Comparison of ENCODE assay signal across 19 cellular contexts in genomic region chr11:86623736-86624135, GRCh38. TPM values are rescaled to one million over a fixed set of nuclear protein-coding genes. Genes with fewer than 3 reads are reported as not detected.
DNase-seq lines count a peak whose midpoint lies in the region; FAIRE-seq and TF ChIP-seq lines count a peak whose summit lies in the region.
"Had no signal": no experiment of that assay in that cellular context is flagged by ENCODE, and none has a peak within 500 bp of the region (broad histone marks: within the 10 kb centered on the region; RNA-seq: fewer than 3 reads in every experiment).

No MANE protein-coding gene starts in this region.

- H2AFZ ChIP-seq in mammary epithelial cell (ENCODE audit: low read depth, low read length) (no peak overlapping the region), astrocyte (ENCODE audit: low read depth, low read length) (no peak overlapping the region), keratinocyte (ENCODE audit: control insufficient read depth, low read length) (no peak overlapping the region)

- H3K79me2 ChIP-seq in mammary epithelial cell (ENCODE audit: insufficient read depth, low read length): no peaks in the 10 kb centered on the region
- H3K79me2 ChIP-seq in astrocyte (ENCODE audit: insufficient read depth, low read length): no peaks in the 10 kb centered on the region
- H3K79me2 ChIP-seq in keratinocyte (ENCODE audit: control insufficient read depth, insufficient read depth, low read length): peaks cover 7% of the 10 kb centered on the region

- 90% methylated on average over 4 of the region's 4 CpGs for WGBS in mammary epithelial cell (ENCODE audit: low coverage, missing lambda C conversion rate)
- WGBS in testis, 2 donors: 89 to 90% methylated on average over 4 of the region's 4 CpGs

- no peaks in the 10 kb centered on the region for H3K9me1 ChIP-seq in keratinocyte (ENCODE audit: control insufficient read depth, extremely low read depth, insufficient read depth, low read length)

- H3K36me3 Mint-ChIP-seq in MCF 10A (ENCODE audit: insufficient read depth, unreplicated experiment) (no peaks in the 10 kb centered on the region), astrocyte (ENCODE audit: low read depth, unreplicated experiment) (peaks cover 12% of the 10 kb centered on the region)
- H3K36me3 Mint-ChIP-seq: CD8-positive, alpha-beta T cell; IgD-negative memory B cell had no signal

- peak overlapping the region; percentile 88 for H3K27ac ChIP-seq in mammary epithelial cell (ENCODE audit: insufficient read depth, low read depth, low read length)
- H3K27ac ChIP-seq in astrocyte (ENCODE audit: low read depth, low read length): peak overlapping the region; percentile 57
- H3K27ac ChIP-seq in keratinocyte (ENCODE audit: control insufficient read depth, insufficient read depth, low read length): peak overlapping the region; percentile 83
- H3K27ac ChIP-seq in testis: peak overlapping the region; percentile 10 to 54

- DNase-seq in mammary epithelial cell (no peak), MCF 10A (ENCODE audit: unreplicated experiment) (no peak), astrocyte (ENCODE audit: low read depth) (no peak), keratinocyte (ENCODE audit: low read depth, low spot score) (no peak), testis (no peak), islet precursor cell (no peak), NK-92 (lab: John Stamatoyannopoulos, UW; ENCODE audit: unreplicated experiment) (no peak), Kasumi-1 (lab: John Stamatoyannopoulos, UW) (no peak)
- DNase-seq: 8988T; CD8-positive, alpha-beta T cell; DND-41; NCI-H1930; NCI-H748 treated with DMSO at 0.1 percent for 48 hours; Right ventricle myocardium superior had no signal

- no peaks in the 10 kb centered on the region for H4K20me1 ChIP-seq in mammary epithelial cell (ENCODE audit: insufficient read depth, low read length)
- H4K20me1 ChIP-seq in astrocyte (ENCODE audit: insufficient read depth, low read length): no peaks in the 10 kb centered on the region
- no peaks in the 10 kb centered on the region for H4K20me1 ChIP-seq in keratinocyte (ENCODE audit: control insufficient read depth, extremely low read depth, insufficient read depth, low read length)

- no peak overlapping the region for H3K27ac Mint-ChIP-seq in MCF 10A (ENCODE audit: low read depth, unreplicated experiment)
- H3K27ac Mint-ChIP-seq in astrocyte (ENCODE audit: unreplicated experiment): peak overlapping the region; percentile 91
- H3K27ac Mint-ChIP-seq: CD8-positive, alpha-beta T cell; IgD-negative memory B cell had no signal

- peak overlapping the region; percentile 51 for H3K9ac ChIP-seq in mammary epithelial cell (ENCODE audit: insufficient read depth, low read length)
- H3K9ac ChIP-seq in astrocyte (ENCODE audit: low read length): peak overlapping the region; percentile 37
- peak overlapping the region; percentile 60 for H3K9ac ChIP-seq in keratinocyte (ENCODE audit: control insufficient read depth, extremely low read depth, insufficient read depth, low read length)

- TF ChIP-seq POLR2A in testis (IDR thresholded peaks at IDR 0.05): no peak

- TF ChIP-seq CTCF in mammary epithelial cell (conservative IDR thresholded peaks at IDR 0.05 in 1 of 2, IDR thresholded peaks at IDR 0.05 in 1 of 2; ENCODE audit: extremely low read depth in 1 of 2, insufficient read depth in 1 of 2, low read depth in 1 of 2, low read length in 2 of 2): no peak
- TF ChIP-seq CTCF in MCF 10A (IDR thresholded peaks at IDR 0.05; ENCODE audit: unreplicated experiment): no peak
- TF ChIP-seq CTCF in astrocyte (IDR thresholded peaks at IDR 0.05; ENCODE audit: insufficient read depth, low read depth, low read length): no peak
- no peak for TF ChIP-seq CTCF in keratinocyte (optimal IDR thresholded peaks at IDR 0.05 in 1 of 3, IDR thresholded peaks at IDR 0.05 in 1 of 3, conservative IDR thresholded peaks at IDR 0.05 in 1 of 3; ENCODE audit: extremely low read depth in 1 of 3, insufficient read depth in 2 of 3, low read length in 3 of 3)
- TF ChIP-seq CTCF in testis (IDR thresholded peaks at IDR 0.05): no peak

- CTCF ChIA-PET in mammary epithelial cell (lab: Charles Lee; ENCODE audit: low non-redundant PET): no interaction called here
- CTCF ChIA-PET in MCF 10A (lab: Yijun Ruan, JAX): interaction anchor here (0.6 to 2.0 kb wide), 3 partner anchors 9 to 41 kb away, joined by 4 to 8 read pairs (median 7); no protein-coding TSS in a partner anchor

- H3K27me3 ChIP-seq in mammary epithelial cell (ENCODE audit: insufficient read depth, low read length): no peaks in the 10 kb centered on the region
- no peaks in the 10 kb centered on the region for H3K27me3 ChIP-seq in astrocyte (ENCODE audit: insufficient read depth, low read length)
- no peaks in the 10 kb centered on the region for H3K27me3 ChIP-seq in keratinocyte (ENCODE audit: control insufficient read depth, extremely low read depth, insufficient read depth, low read length)
- no peaks in the 10 kb centered on the region for H3K27me3 ChIP-seq in testis

- H3K4me3 Mint-ChIP-seq in MCF 10A (ENCODE audit: unreplicated experiment) (no peak overlapping the region), astrocyte (ENCODE audit: unreplicated experiment) (no peak overlapping the region)
- H3K4me3 Mint-ChIP-seq: CD8-positive, alpha-beta T cell; IgD-negative memory B cell had no signal

- H3K4me1 ChIP-seq in mammary epithelial cell (ENCODE audit: insufficient read depth, low read length) (peaks cover 14% of the 10 kb centered on the region), astrocyte (ENCODE audit: insufficient read depth, low read length) (peaks cover 19% of the 10 kb centered on the region), keratinocyte (ENCODE audit: control insufficient read depth, extremely low read depth, insufficient read depth, low read length) (peaks cover 27% of the 10 kb centered on the region), testis (peaks cover 28% of the 10 kb centered on the region)
- H3K4me1 ChIP-seq: HAP-1 had no signal

- H3K4me1 Mint-ChIP-seq in MCF 10A (ENCODE audit: insufficient read depth, unreplicated experiment): peaks cover 14% of the 10 kb centered on the region
- peaks cover 16% of the 10 kb centered on the region for H3K4me1 Mint-ChIP-seq in astrocyte (ENCODE audit: low read depth, unreplicated experiment)
- H3K4me1 Mint-ChIP-seq: IgD-negative memory B cell had no signal

- H3K9me3 Mint-ChIP-seq in MCF 10A (ENCODE audit: unreplicated experiment): no peaks in the 10 kb centered on the region
- peaks cover 2% of the 10 kb centered on the region for H3K9me3 Mint-ChIP-seq in astrocyte (ENCODE audit: unreplicated experiment)

- BruUV-seq in mammary epithelial cell (replicated peaks; lab: Mats Ljungman, UMichigan) (no TSS peak), MCF 10A (replicated peaks; lab: Mats Ljungman, UMichigan) (no TSS peak)

- POLR2A ChIA-PET in MCF 10A (lab: Yijun Ruan, JAX): no interaction called here

- in situ Hi-C loops in mammary epithelial cell (cut with MboI; ENCODE audit: low sequenced_read_pairs in 2 of 2): loop anchor here in 1 of 2 donors (25.0 kb wide), 1 partner anchor 161 kb away; no protein-coding TSS in a partner anchor

- dilution Hi-C loops in mammary epithelial cell (cut with HindIII; ENCODE audit: low sequenced_read_pairs) (no loop called here), keratinocyte (cut with MboI; ENCODE audit: extremely low pct_ligation_motif_present, low sequenced_read_pairs) (no loop called here)

- H3K9me3 ChIP-seq in mammary epithelial cell (replicated peaks; ENCODE audit: insufficient read depth, low read length): no peaks in the 10 kb centered on the region
- no peaks in the 10 kb centered on the region for H3K9me3 ChIP-seq in astrocyte (ENCODE audit: insufficient read depth, low read depth, low read length)
- H3K9me3 ChIP-seq in keratinocyte (ENCODE audit: control insufficient read depth, low read depth, low read length): peaks cover 2% of the 10 kb centered on the region
- no peaks in the 10 kb centered on the region for H3K9me3 ChIP-seq in testis
- H3K9me3 ChIP-seq: HAP-1 had no signal

- H3K4me3 ChIP-seq in mammary epithelial cell (replicated peaks in 1 of 3; ENCODE audit: insufficient read depth in 1 of 3, low read depth in 2 of 3, low read length in 3 of 3) (no peak overlapping the region), astrocyte (ENCODE audit: insufficient read depth, low read depth, low read length) (no peak overlapping the region), keratinocyte (ENCODE audit: control insufficient read depth in 2 of 3, extremely low read depth in 1 of 3, insufficient read depth in 2 of 3, low read depth in 1 of 3, low read length in 3 of 3) (peak overlapping the region; percentile 36 to 59 (median 53)), testis (no peak overlapping the region)
- H3K4me3 ChIP-seq: GM12878, HAP-1 had no signal

- H3K27me3 Mint-ChIP-seq in MCF 10A (ENCODE audit: insufficient read depth, unreplicated experiment) (no peaks in the 10 kb centered on the region), astrocyte (ENCODE audit: low read depth, unreplicated experiment) (no peaks in the 10 kb centered on the region)

- no peaks in the 10 kb centered on the region for H3K36me3 ChIP-seq in mammary epithelial cell (ENCODE audit: insufficient read depth, low read length)
- no peaks in the 10 kb centered on the region for H3K36me3 ChIP-seq in astrocyte (ENCODE audit: insufficient read depth, low read length)
- H3K36me3 ChIP-seq in keratinocyte (ENCODE audit: control insufficient read depth in 2 of 2, extremely low read depth in 1 of 2, insufficient read depth in 2 of 2, low read length in 2 of 2): peaks cover 0 to 2% of the 10 kb centered on the region in 2 experiments
- H3K36me3 ChIP-seq in testis (ENCODE audit: low read depth, missing control alignments): no peaks in the 10 kb centered on the region
- H3K36me3 ChIP-seq: HAP-1 had no signal

- H3K4me2 ChIP-seq in mammary epithelial cell (ENCODE audit: insufficient read depth, low read depth, low read length): peak overlapping the region; percentile 55
- H3K4me2 ChIP-seq in astrocyte (ENCODE audit: low read length): peak overlapping the region; percentile 2
- H3K4me2 ChIP-seq in keratinocyte (ENCODE audit: control insufficient read depth, extremely low read depth, insufficient read depth, low read depth, low read length): peak overlapping the region; percentile 81

- FAIRE-seq in astrocyte (lab: Jason Lieb, UNC) (no peak), keratinocyte (lab: Jason Lieb, UNC) (peak; percentile 76)
- FAIRE-seq: D721Med, G401.6, GM12878 had no signal

- intact Hi-C loops in mammary epithelial cell (cut with micrococcal nuclease) (loop anchor here (1.0 to 5.0 kb wide), 6 partner anchors 104 to 194 kb away; no protein-coding TSS in a partner anchor), MCF 10A (cut with micrococcal nuclease) (no loop called here), testis (cut with DNase I; ENCODE audit: low total_unique reads) (no loop called here)

RNA-seq across cellular contexts. Expression of gene ME3, which starts 48.7 kb away (rescaled TPM):
- 10 to 100 TPM in 1 of 2 donors, not detected in 1; 11.2 TPM for total RNA-seq in mammary epithelial cell
- 1.4 TPM for polyA plus RNA-seq in mammary epithelial cell
- not detected for polyA minus RNA-seq in mammary epithelial cell
- 0.49 TPM in 1 of 2 replicates, not detected in the other for total RNA-seq in MCF 10A (2022)
- total RNA-seq in astrocyte: 26.5 and 28.6 TPM in 2 replicates
- 1.0 to 1.6 TPM (median 1.1 TPM) in 3 replicates for polyA plus RNA-seq in keratinocyte
- polyA plus RNA-seq in keratinocyte (2011; ENCODE audit: low read depth): 0.39 TPM
- 0.52 and 1.6 TPM in 2 replicates for polyA plus RNA-seq in keratinocyte (2011; cell fraction: cytosol; rRNA removed)
- polyA plus RNA-seq in keratinocyte (2011; cell fraction: nucleus; rRNA removed): 2.4 and 2.5 TPM in 2 replicates
- polyA plus RNA-seq in keratinocyte (2012; ENCODE audit: low replicate concordance): 0.85 and 1.3 TPM in 2 replicates
- polyA minus RNA-seq in keratinocyte: 1.6 to 7.9 TPM (median 4.8 TPM) in 3 replicates
- 1.2 TPM for polyA minus RNA-seq in keratinocyte (2011; cell fraction: cytosol; rRNA and poly(A)+ RNA removed)
- polyA minus RNA-seq in keratinocyte (2011; cell fraction: nucleus; rRNA and poly(A)+ RNA removed): 2.8 and 4.0 TPM in 2 replicates
- 100 to 1,000 TPM; 115 to 170 TPM for total RNA-seq in testis
- 26.7 TPM for polyA plus RNA-seq in testis (ENCODE audit: insufficient read depth, low read depth, low replicate concordance)
- polyA plus RNA-seq: IgD-negative memory B cell had no signal

Comparison
In these comparisons a context has a peak if more than half of its experiments do, and no peak if none do; other contexts are left out.
1. H3K27ac ChIP-seq: peak in every context shown above with its lines; median percentile 88 in mammary epithelial cell; 83 in keratinocyte; 57 in astrocyte; 32 in testis.
2. H3K4me2 ChIP-seq: peak in every context shown above with its lines; median percentile 81 in keratinocyte; 55 in mammary epithelial cell; 2 in astrocyte.
3. H3K4me3 ChIP-seq: peak in keratinocyte (3 of 3); none in mammary epithelial cell (0 of 3), astrocyte (single experiment) and testis (0 of 2).
4. Peak in every context shown above with its lines, with median percentiles within 50 percentile points of each other: H3K9ac ChIP-seq.